16 cellular contexts compared by ENCODE assay signal in the genomic region with DNA sequence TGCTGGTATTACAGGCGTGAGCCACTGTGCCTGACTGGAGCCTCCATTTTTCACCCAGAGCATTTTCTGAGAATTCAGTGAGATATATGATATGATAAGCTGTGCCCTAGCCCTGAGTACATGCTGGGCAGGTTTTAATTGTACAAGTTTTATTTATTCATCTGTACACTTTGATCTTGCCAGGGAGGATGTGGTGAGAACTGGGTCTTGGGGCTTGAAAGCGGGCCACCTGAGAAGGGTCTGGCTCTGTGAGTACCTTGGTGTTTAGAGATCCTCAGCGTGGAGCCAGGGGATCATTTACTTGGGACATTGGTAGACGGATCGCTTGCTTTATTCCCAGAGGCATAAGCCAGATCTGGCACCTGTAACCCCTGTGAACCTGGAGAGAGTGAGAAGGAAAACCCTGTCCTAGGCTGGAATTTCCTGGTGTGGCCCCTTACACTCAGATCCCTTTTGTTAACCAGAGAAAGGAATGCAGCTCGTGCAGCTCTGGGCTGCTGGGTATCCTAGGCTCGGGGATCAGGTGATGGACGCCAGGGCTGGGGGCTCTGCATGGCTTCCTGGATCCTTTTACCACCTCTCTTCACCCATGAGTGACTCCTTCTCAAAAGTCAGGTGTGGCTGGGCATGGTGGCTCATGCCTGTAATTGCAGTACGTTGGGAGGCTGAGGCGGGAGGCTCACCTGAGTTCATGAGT.
DNase-seq lines count a peak whose midpoint lies in the region; ATAC-seq and TF ChIP-seq lines count a peak whose summit lies in the region.
"Had no signal": no experiment of that assay in that cellular context is flagged by ENCODE, and none has a peak within 500 bp of the region (broad histone marks: within the 10 kb centered on the region; RNA-seq: fewer than 3 reads in every experiment).

No MANE protein-coding gene starts in this region.

- peaks cover 18% of the 10 kb centered on the region for H3K36me3 Mint-ChIP-seq in activated naive CD8-positive, alpha-beta T cell
- H3K36me3 Mint-ChIP-seq in activated naive CD8-positive, alpha-beta T cell treated with anti-CD3 and anti-CD28 coated beads for 36 hours, result peaks cover 40% of the 10 kb centered on the region
- peaks cover 16% of the 10 kb centered on the region for H3K36me3 Mint-ChIP-seq in T-helper 17 cell (ENCODE audit: low read depth)
- H3K36me3 Mint-ChIP-seq in type B pancreatic cell, result peaks cover 25% of the 10 kb centered on the region

- DNase-seq in activated naive CD8-positive, alpha-beta T cell treated with anti-CD3 and anti-CD28 coated beads for 36 hours, result no peak
- DNase-seq in T-helper 17 cell, result no peak
- peak; percentile 67 for DNase-seq in iPS-NIHi11 (ENCODE audit: low spot score)
- DNase-seq in type B pancreatic cell (ENCODE audit: extremely low spot score, unreplicated experiment), result no peak
- DNase-seq in NCI-H1417 (lab: John Stamatoyannopoulos, UW), result no peak
- DNase-seq: activated T-cell treated with anti-CD3 and anti-CD28 coated beads, Interleukin-2, amount 50 U/mL, for 1 hour; left colon; NCI-H2029 treated with DMSO at 0.1 percent for 48 hours; NCI-H526; SW 1271 had no signal

- H3K4me1 Mint-ChIP-seq in activated naive CD8-positive, alpha-beta T cell (ENCODE audit: low read depth), result peaks cover 26% of the 10 kb centered on the region
- H3K4me1 Mint-ChIP-seq in activated naive CD8-positive, alpha-beta T cell treated with anti-CD3 and anti-CD28 coated beads for 36 hours, result peaks cover 9% of the 10 kb centered on the region
- H3K4me1 Mint-ChIP-seq in T-helper 17 cell, result peaks cover 28% of the 10 kb centered on the region
- H3K4me1 Mint-ChIP-seq in type B pancreatic cell (ENCODE audit: unreplicated experiment), result peaks cover 9% of the 10 kb centered on the region

- H3K27ac Mint-ChIP-seq in activated naive CD8-positive, alpha-beta T cell, result peak overlapping the region; percentile 64
- no peak overlapping the region for H3K27ac Mint-ChIP-seq in activated naive CD8-positive, alpha-beta T cell treated with anti-CD3 and anti-CD28 coated beads for 36 hours
- H3K27ac Mint-ChIP-seq in T-helper 17 cell (peak overlapping the region; percentile 83), type B pancreatic cell (peak overlapping the region; percentile 40)

- H3K27me3 Mint-ChIP-seq in activated naive CD8-positive, alpha-beta T cell, result no peaks in the 10 kb centered on the region
- H3K27me3 Mint-ChIP-seq in activated naive CD8-positive, alpha-beta T cell treated with anti-CD3 and anti-CD28 coated beads for 36 hours, result no peaks in the 10 kb centered on the region
- H3K27me3 Mint-ChIP-seq in T-helper 17 cell, result no peaks in the 10 kb centered on the region
- H3K27me3 Mint-ChIP-seq in type B pancreatic cell, result no peaks in the 10 kb centered on the region

- no peaks in the 10 kb centered on the region for H3K9me3 ChIP-seq in T-helper 17 cell (ENCODE audit: control insufficient read depth, low read length, poor library complexity, severe bottlenecking)
- H3K9me3 ChIP-seq: ascending aorta, thyroid gland had no signal

- peak; percentile 81 for ATAC-seq in T-helper 17 cell
- ATAC-seq in GM21576 (IDR thresholded peaks at IDR 0.05; ENCODE audit: unreplicated experiment), result no peak
- ATAC-seq in HG02973 (IDR thresholded peaks at IDR 0.05; ENCODE audit: unreplicated experiment), result no peak
- ATAC-seq: left colon, Panc1 had no signal

- TF ChIP-seq CTCF in type B pancreatic cell (conservative IDR thresholded peaks at IDR 0.05), result no peak

- H3K9me3 Mint-ChIP-seq in activated naive CD8-positive, alpha-beta T cell (ENCODE audit: low read depth), result no peaks in the 10 kb centered on the region
- no peaks in the 10 kb centered on the region for H3K9me3 Mint-ChIP-seq in activated naive CD8-positive, alpha-beta T cell treated with anti-CD3 and anti-CD28 coated beads for 36 hours
- H3K9me3 Mint-ChIP-seq in type B pancreatic cell, result no peaks in the 10 kb centered on the region

- H3K4me3 Mint-ChIP-seq in activated naive CD8-positive, alpha-beta T cell, result no peak overlapping the region
- H3K4me3 Mint-ChIP-seq in activated naive CD8-positive, alpha-beta T cell treated with anti-CD3 and anti-CD28 coated beads for 36 hours, result no peak overlapping the region
- H3K4me3 Mint-ChIP-seq in T-helper 17 cell (peak overlapping the region; percentile 56), type B pancreatic cell (no peak overlapping the region)
